In genomic region chr22:50340157-50340879, GRCh38 we compare ENCODE assay signal across 13 cellular contexts. TPM values are rescaled to one million over a fixed set of nuclear protein-coding genes. Genes with fewer than 3 reads are reported as not detected.
DNase-seq lines count a peak whose midpoint lies in the region; ATAC-seq and TF ChIP-seq lines count a peak whose summit lies in the region.
"Had no signal": no experiment of that assay in that cellular context is flagged by ENCODE, and none has a peak within 500 bp of the region (broad histone marks: within the 10 kb centered on the region; RNA-seq: fewer than 3 reads in every experiment).

No MANE protein-coding gene starts in this region.

- TF ChIP-seq EP300 in transverse colon (IDR thresholded peaks at IDR 0.05; ENCODE audit: low read depth): no peak

- H3K9me3 ChIP-seq in transverse colon: no peaks in the 10 kb centered on the region

- no peaks in the 10 kb centered on the region for H3K27me3 ChIP-seq in transverse colon

- no peak for TF ChIP-seq CTCF in 22Rv1 (IDR thresholded peaks at IDR 0.05)
- TF ChIP-seq CTCF in Calu3 (IDR thresholded peaks at IDR 0.05; ENCODE audit: unreplicated experiment): no peak
- TF ChIP-seq CTCF in GM20000 (IDR thresholded peaks at IDR 0.05; ENCODE audit: extremely low read depth, missing control alignments): no peak
- TF ChIP-seq CTCF in transverse colon (IDR thresholded peaks at IDR 0.05): no peak

- peaks cover 4 to 12% (median 7%) of the 10 kb centered on the region in 4 donors for H3K4me1 ChIP-seq in transverse colon

- H3K27me3 Mint-ChIP-seq in Calu3 (ENCODE audit: unreplicated experiment): no peaks in the 10 kb centered on the region

- peaks cover 8% of the 10 kb centered on the region for H3K36me3 Mint-ChIP-seq in Calu3 (ENCODE audit: insufficient read depth, unreplicated experiment)
- H3K36me3 Mint-ChIP-seq: activated naive CD4-positive, alpha-beta T cell treated with anti-CD3 and anti-CD28 coated beads, Interleukin-2, amount 50 U/mL, for 72 hours had no signal

- H3K4me1 Mint-ChIP-seq in Calu3 (ENCODE audit: low read depth, unreplicated experiment): no peaks in the 10 kb centered on the region

- TF ChIP-seq POLR2A in transverse colon (IDR thresholded peaks at IDR 0.05): no peak

- in situ Hi-C loops in transverse colon (cut with MboI; ENCODE audit: low pct_ligation_motif_present in 1 of 4, low pct_unique_long_range_greater_than_20kb in 1 of 4, low sequenced_read_pairs in 3 of 4): no loop called here

- no peak overlapping the region for H3K4me3 Mint-ChIP-seq in Calu3 (ENCODE audit: low read depth, unreplicated experiment)

- ATAC-seq in GM19328 (IDR thresholded peaks at IDR 0.05; ENCODE audit: unreplicated experiment): no peak

- no peak overlapping the region for H3K4me3 ChIP-seq in transverse colon

- peak overlapping the region; percentile 96 for H3K27ac ChIP-seq in 22Rv1
- no peak overlapping the region for H3K27ac ChIP-seq in transverse colon

- H3K9me3 Mint-ChIP-seq in Calu3 (ENCODE audit: low read depth, unreplicated experiment): no peaks in the 10 kb centered on the region
- H3K9me3 Mint-ChIP-seq: activated naive CD4-positive, alpha-beta T cell treated with anti-CD3 and anti-CD28 coated beads, Interleukin-2, amount 50 U/mL, for 72 hours had no signal

- no peak overlapping the region for H3K27ac Mint-ChIP-seq in Calu3 (ENCODE audit: unreplicated experiment)
- H3K27ac Mint-ChIP-seq: activated naive CD4-positive, alpha-beta T cell treated with anti-CD3 and anti-CD28 coated beads, Interleukin-2, amount 50 U/mL, for 72 hours had no signal

- WGBS in transverse colon (ENCODE audit: low coverage in 1 of 2), 2 donors: 70 to 80% methylated on average over 9 to 11 of the region's 11 CpGs

- intact Hi-C loops in Calu3 (cut with micrococcal nuclease; ENCODE audit: unreplicated experiment) (no loop called here), transverse colon (cut with DNase I; ENCODE audit: low total_unique reads) (no loop called here)

- no peaks in the 10 kb centered on the region for H3K36me3 ChIP-seq in transverse colon

- CTCF ChIA-PET in Calu3 (lab: Charles Lee): interaction anchor here (1.1 to 1.3 kb wide), 2 partner anchors 17 to 89 kb away, joined by 3 to 4 read pairs; partner anchors contain the start of gene HDAC10

- no TSS peak for BruUV-seq in Calu3 (replicated peaks; lab: Mats Ljungman, UMichigan)

- DNase-seq in Calu3 (peak; percentile 29), NCI-H69 (lab: John Stamatoyannopoulos, UW) (peak; percentile 25), ecto neural progenitor cell (ENCODE audit: low spot score) (peak; percentile 53), GM20000 (ENCODE audit: low spot score) (no peak), transverse colon (no peak), NCI-H1092 treated with DMSO at 0.1 percent for 48 hours (lab: John Stamatoyannopoulos, UW) (no peak)
- DNase-seq: activated CD4-positive, alpha-beta T cell treated with anti-CD3 and anti-CD28 coated beads for 1 hour; COR-L47; effector CD8-positive, alpha-beta T cell; SHP77 treated with DMSO at 0.1 percent for 48 hours had no signal

RNA-seq across cellular contexts. Expression of gene PPP6R2, which starts 2.8 kb away (rescaled TPM):
- total RNA-seq in Calu3 (2022): 47.1 and 50.0 TPM in 2 replicates
- 100 to 1,000 TPM in 1 of 4 donors, 10 to 100 TPM in 3; 62.1 to 151 (median 77.8) TPM for total RNA-seq in transverse colon

RNA-seq across cellular contexts. Expression of gene DENND6B, which starts 13.5 kb away (rescaled TPM):
- total RNA-seq in Calu3 (2022): 13.2 and 19.0 TPM in 2 replicates
- total RNA-seq in transverse colon: 10 to 100 TPM in 2 of 4 donors, 1 to 10 TPM in 2; 3.2 to 22.7 (median 8.3) TPM

RNA-seq across cellular contexts. Expression of gene PLXNB2, which starts 32.9 kb away (rescaled TPM):
- total RNA-seq in Calu3 (2022) (298 and 337 TPM in 2 replicates), transverse colon (100 to 1,000 TPM; 305 to 880 (median 460) TPM)

Comparison
In these comparisons a context has a peak if more than half of its experiments do, and no peak if none do; other contexts are left out.
1. DNase-seq: peak in Calu3 (single experiment), NCI-H69 (single experiment) and ecto neural progenitor cell (single experiment); none in GM20000 (single experiment), transverse colon (single experiment) and NCI-H1092 treated with DMSO at 0.1 percent for 48 hours (single experiment).